ENCODE assay signal across 8 cellular contexts in the genomic region with DNA sequence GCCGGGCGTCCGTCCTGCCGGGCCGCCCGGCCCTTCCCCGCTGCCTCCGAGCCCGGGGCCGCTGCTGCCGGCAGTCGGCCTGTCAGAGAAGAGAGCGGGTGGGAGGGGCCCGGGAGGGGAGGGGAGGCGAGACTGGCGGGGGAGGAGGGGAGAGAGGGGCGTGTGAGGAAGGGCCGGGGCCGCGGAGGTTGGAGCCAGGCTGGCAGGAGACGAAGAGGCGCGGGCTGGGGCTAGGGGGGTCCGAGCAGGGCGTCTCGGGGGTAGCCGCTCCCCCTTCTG. TPM values are rescaled to one million over a fixed set of nuclear protein-coding genes. Genes with fewer than 3 reads are reported as not detected.
DNase-seq lines count a peak whose midpoint lies in the region; ATAC-seq and TF ChIP-seq lines count a peak whose summit lies in the region.

No MANE protein-coding gene starts in this region.

- H3K4me3 ChIP-seq in HL-60 (replicated peaks; ENCODE audit: insufficient read depth, low read length) (peak overlapping the region; percentile 99), heart left ventricle (peak overlapping the region; percentile 68 to 100 (median 97)), gastrocnemius medialis (peak overlapping the region; percentile 85 to 96 (median 92))

- no peaks in the 10 kb centered on the region for H3K36me3 Mint-ChIP-seq in activated CD8-positive, alpha-beta T cell treated with anti-CD3 and anti-CD28 coated beads, Interleukin-2, amount 10 ng/mL, durations not matched to agents 7 days and 5 days (ENCODE audit: low read depth)

- H3K27ac ChIP-seq in HL-60 (replicated peaks) (peak overlapping the region; percentile 29; the same call in 1 of the 2 replicates), heart left ventricle (peak overlapping the region; percentile 86 to 99 (median 96)), gastrocnemius medialis (peak overlapping the region; percentile 98 to 99 (median 99))

- H3K4me1 ChIP-seq in ES-I3 (ENCODE audit: insufficient read depth, low read length) (0 out of 2 replicates have a peak, but pooled peaks cover 7% of the 10 kb centered on the region), heart left ventricle (peaks cover 6 to 43% (median 29%) of the 10 kb centered on the region in 12 donors), gastrocnemius medialis (peaks cover 18 to 26% of the 10 kb centered on the region in 2 donors)

- intact Hi-C loops in heart left ventricle (cut with DNase I), result loop anchor here in 7 of 10 donors (2.0 to 10.0 kb wide), 6 partner anchors 39 to 88 kb away; a partner anchor contains a TSS
- intact Hi-C loops in gastrocnemius medialis (cut with DNase I; ENCODE audit: low total_unique reads), result loop anchor here (1.0 to 10.0 kb wide), 4 partner anchors 46 to 192 kb away; a partner anchor contains a TSS

- H3K27me3 ChIP-seq in HL-60 (ENCODE audit: insufficient read depth, poor library complexity, severe bottlenecking), result no peaks in the 10 kb centered on the region
- H3K27me3 ChIP-seq in heart left ventricle, result no peaks in the 10 kb centered on the region
- no peaks in the 10 kb centered on the region for H3K27me3 ChIP-seq in gastrocnemius medialis

- POLR2A ChIA-PET in activated CD8-positive, alpha-beta T cell treated with anti-CD3 and anti-CD28 coated beads, Interleukin-2, amount 10 ng/mL, durations not matched to agents 7 days and 5 days (lab: Charles Lee), result interaction anchor here (0.7 to 2.8 kb wide), 11 partner anchors 9 to 279 kb away, joined by 3 to 36 read pairs (median 6); a partner anchor contains a TSS

- H3K36me3 ChIP-seq in ES-I3 (ENCODE audit: insufficient read depth, low read length) (no peaks in the 10 kb centered on the region), heart left ventricle (peaks cover 0 to 8% (median 0%) of the 10 kb centered on the region in 9 donors), gastrocnemius medialis (no peaks in the 10 kb centered on the region)

- CTCF ChIA-PET in activated CD8-positive, alpha-beta T cell treated with anti-CD3 and anti-CD28 coated beads, Interleukin-2, amount 10 ng/mL, durations not matched to agents 7 days and 5 days (lab: Charles Lee), result interaction anchor here (0.9 to 1.5 kb wide), 5 partner anchors 9 to 275 kb away, joined by 3 to 12 read pairs (median 5); a partner anchor contains a TSS

- H3K9me3 ChIP-seq in ES-I3 (ENCODE audit: control insufficient read depth, insufficient read depth, low read length) (no peaks in the 10 kb centered on the region), heart left ventricle (no peaks in the 10 kb centered on the region), gastrocnemius medialis (no peaks in the 10 kb centered on the region)

- peaks cover 47% of the 10 kb centered on the region for H3K4me1 Mint-ChIP-seq in activated CD8-positive, alpha-beta T cell treated with anti-CD3 and anti-CD28 coated beads, Interleukin-2, amount 10 ng/mL, durations not matched to agents 7 days and 5 days (ENCODE audit: low read depth)

- no peaks in the 10 kb centered on the region for H3K27me3 Mint-ChIP-seq in activated CD8-positive, alpha-beta T cell treated with anti-CD3 and anti-CD28 coated beads, Interleukin-2, amount 10 ng/mL, durations not matched to agents 7 days and 5 days (ENCODE audit: low read depth)

- ATAC-seq in GM21360 (IDR thresholded peaks at IDR 0.05; ENCODE audit: unreplicated experiment), result peak; percentile 23
- peak; percentile 46 for ATAC-seq in activated CD8-positive, alpha-beta T cell treated with anti-CD3 and anti-CD28 coated beads, Interleukin-2, amount 10 ng/mL, durations not matched to agents 7 days and 5 days
- peak; percentile 13 to 79 (median 68) for ATAC-seq in heart left ventricle
- peak; percentile 80 to 81 for ATAC-seq in gastrocnemius medialis

- H3K9ac ChIP-seq in ES-I3 (ENCODE audit: low read depth, low read length), result peak overlapping the region; percentile 100; the same call in 1 of the 2 replicates

- in situ Hi-C loops in gastrocnemius medialis (cut with MboI; ENCODE audit: low sequenced_read_pairs in 4 of 4), result loop anchor here (10.0 kb wide), 2 partner anchors 62 to 72 kb away; a partner anchor contains a TSS

- TF ChIP-seq POLR2A in heart left ventricle (IDR thresholded peaks at IDR 0.05) (no peak), gastrocnemius medialis (IDR thresholded peaks at IDR 0.05) (no peak)

- peak overlapping the region; percentile 93 for H3K4me3 Mint-ChIP-seq in activated CD8-positive, alpha-beta T cell treated with anti-CD3 and anti-CD28 coated beads, Interleukin-2, amount 10 ng/mL, durations not matched to agents 7 days and 5 days

- no peak for DNase-seq in HL-60 (ENCODE audit: low read depth in 1 of 2, low spot score in 1 of 2)
- no peak for DNase-seq in activated CD8-positive, alpha-beta T cell treated with anti-CD3 and anti-CD28 coated beads, Interleukin-2, amount 10 ng/mL, durations not matched to agents 7 days and 5 days
- DNase-seq in heart left ventricle, result peak in 1 of 5 donors; percentile 91
- DNase-seq in gastrocnemius medialis, result no peak
- DNase-seq in NCI-H128 (lab: John Stamatoyannopoulos, UW; ENCODE audit: unreplicated experiment), result no peak
- no peak for DNase-seq in kidney tubule cell (ENCODE audit: low spot score)

- TF ChIP-seq CTCF in HL-60 (IDR thresholded peaks at IDR 0.05; ENCODE audit: insufficient read depth, low read length), result no peak
- no peak for TF ChIP-seq CTCF in heart left ventricle (IDR thresholded peaks at IDR 0.05)
- no peak for TF ChIP-seq CTCF in gastrocnemius medialis (IDR thresholded peaks at IDR 0.05 in 4 of 5, conservative IDR thresholded peaks at IDR 0.05 in 1 of 5)

- H3K27ac Mint-ChIP-seq in activated CD8-positive, alpha-beta T cell treated with anti-CD3 and anti-CD28 coated beads, Interleukin-2, amount 10 ng/mL, durations not matched to agents 7 days and 5 days, result peak overlapping the region; percentile 95

- H3K9me3 Mint-ChIP-seq in activated CD8-positive, alpha-beta T cell treated with anti-CD3 and anti-CD28 coated beads, Interleukin-2, amount 10 ng/mL, durations not matched to agents 7 days and 5 days (ENCODE audit: insufficient read depth), result no peaks in the 10 kb centered on the region

- WGBS in heart left ventricle, 4 donors, result 0 to 3% (median 0%) methylated on average over 11 to 27 of the region's 27 CpGs

RNA-seq across cellular contexts. Expression of a gene that starts 0.6 kb away (rescaled TPM):
- total RNA-seq in activated CD8-positive, alpha-beta T cell treated with anti-CD3 and anti-CD28 coated beads, Interleukin-2, amount 10 ng/mL, durations not matched to agents 7 days and 5 days, result 1 to 10 TPM; 8.7 to 10.0 TPM
- total RNA-seq in heart left ventricle (10 to 100 TPM; 13.5 to 47.7 (median 24.0) TPM), gastrocnemius medialis (10 to 100 TPM; 20.3 to 35.0 (median 25.5) TPM)
- 1 to 10 TPM; 2.7 to 7.0 TPM for polyA plus RNA-seq in heart left ventricle

Comparison
In these comparisons a context has a peak if more than half of its experiments do, and no peak if none do; other contexts are left out.
1. ATAC-seq: peak in every context shown above with its lines; median percentile 80 in gastrocnemius medialis; 68 in heart left ventricle; 46 in activated CD8-positive, alpha-beta T cell treated with anti-CD3 and anti-CD28 coated beads, Interleukin-2, amount 10 ng/mL, durations not matched to agents 7 days and 5 days; 23 in GM21360.
2. H3K27ac ChIP-seq: peak in every context shown above with its lines; median percentile 99 in gastrocnemius medialis; 96 in heart left ventricle; 29 in HL-60.